ENCODE assay signal across 18 cellular contexts in the genomic region with DNA sequence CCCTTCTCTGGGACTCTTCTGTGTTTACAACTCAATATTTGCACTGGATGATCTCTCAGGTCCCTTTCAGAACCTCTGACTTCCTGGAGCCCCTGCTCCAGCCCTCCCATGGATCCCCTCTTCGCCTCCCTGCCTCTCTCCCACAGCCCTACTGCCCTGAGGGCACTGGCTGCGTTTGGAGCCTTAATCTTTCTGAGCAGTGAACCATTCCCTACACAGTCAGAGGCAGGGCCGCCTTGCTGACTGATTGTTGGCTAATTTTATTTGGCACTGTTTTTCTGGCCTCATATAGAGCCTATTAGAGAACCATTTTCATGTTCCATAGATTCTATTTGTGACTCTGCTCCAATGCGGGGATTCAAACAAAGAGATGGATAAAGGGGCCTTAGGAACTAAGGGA.
DNase-seq lines count a peak whose midpoint lies in the region; ATAC-seq and TF ChIP-seq lines count a peak whose summit lies in the region.
"Had no signal": no experiment of that assay in that cellular context is flagged by ENCODE, and none has a peak within 500 bp of the region (broad histone marks: within the 10 kb centered on the region; RNA-seq: fewer than 3 reads in every experiment).

No MANE protein-coding gene starts in this region.

- intact Hi-C loops in upper lobe of right lung (cut with DNase I): no loop called here

- TF ChIP-seq CTCF in H9 (conservative IDR thresholded peaks at IDR 0.05) (no peak), upper lobe of right lung (IDR thresholded peaks at IDR 0.05) (no peak)

- H3K4me1 ChIP-seq in H9 (ENCODE audit: insufficient read depth, low read length): peaks cover 11% of the 10 kb centered on the region; the same call in 1 of the 2 replicates
- no peaks in the 10 kb centered on the region for H3K4me1 ChIP-seq in upper lobe of right lung

- no peak overlapping the region for H2BK5ac ChIP-seq in H9 (ENCODE audit: insufficient read length, low read length)

- no peak overlapping the region for H2BK15ac ChIP-seq in H9 (ENCODE audit: low read depth, low read length)

- no peak overlapping the region for H3K9ac ChIP-seq in H9 (ENCODE audit: extremely low read depth, insufficient read length, low read length)

- H3K27me3 ChIP-seq in H9 (ENCODE audit: insufficient read depth, low read length): no peaks in the 10 kb centered on the region
- H3K27me3 ChIP-seq in upper lobe of right lung: peaks cover 15% of the 10 kb centered on the region

- H3K27ac Mint-ChIP-seq in H9: peak overlapping the region in 2 of 3 experiments; percentile 29 to 83; a peak in 1 of 7 replicates
- H3K27ac Mint-ChIP-seq: CD14-positive monocyte had no signal

- H3K4me2 ChIP-seq in H9 (ENCODE audit: insufficient read depth, insufficient read length, low read length): no peak overlapping the region

- no peaks in the 10 kb centered on the region for H3K79me1 ChIP-seq in H9 (ENCODE audit: insufficient read depth, low read depth, low read length, poor library complexity, severe bottlenecking)

- no peaks in the 10 kb centered on the region for H3K36me3 ChIP-seq in upper lobe of right lung

- H3K36me3 Mint-ChIP-seq in H9 (ENCODE audit: insufficient read depth in 1 of 3, low read depth in 3 of 3): no peaks in the 10 kb centered on the region
- H3K36me3 Mint-ChIP-seq: CD14-positive monocyte had no signal

- ATAC-seq in HG03469 (IDR thresholded peaks at IDR 0.05; ENCODE audit: unreplicated experiment) (no peak), GM18870 (IDR thresholded peaks at IDR 0.05; ENCODE audit: unreplicated experiment) (no peak), upper lobe of right lung (no peak)
- ATAC-seq: HCT116 had no signal

- peaks cover 3% of the 10 kb centered on the region for H3K23me2 ChIP-seq in H9 (ENCODE audit: insufficient read length, low read depth, low read length, poor library complexity, severe bottlenecking)

- H4K91ac ChIP-seq in H9 (ENCODE audit: insufficient read length, low read depth, low read length): no peak overlapping the region

- no peak overlapping the region for H3K23ac ChIP-seq in H9 (ENCODE audit: insufficient read length, low read depth, low read length)

- no peak overlapping the region for H2AK5ac ChIP-seq in H9 (ENCODE audit: insufficient read length, low read length)

- H3K4me3 ChIP-seq in upper lobe of right lung: no peak overlapping the region

- no peaks in the 10 kb centered on the region for H4K20me1 ChIP-seq in H9 (ENCODE audit: control insufficient read depth, insufficient read depth, insufficient read length)

- H4K8ac ChIP-seq in H9 (replicated peaks; ENCODE audit: insufficient read length, low read depth, low read length): no peak overlapping the region

- H3K4me3 Mint-ChIP-seq in H9: no peak overlapping the region
- H3K4me3 Mint-ChIP-seq: CD14-positive monocyte had no signal

- no peaks in the 10 kb centered on the region; the same call in 1 of the 2 replicates for H3K79me2 ChIP-seq in H9 (ENCODE audit: insufficient read depth, low read length)

- H2AFZ ChIP-seq in H9 (ENCODE audit: low read length): no peak overlapping the region

- no peak overlapping the region for H3T11ph ChIP-seq in H9 (ENCODE audit: low read length)

- H3K56ac ChIP-seq in H9 (ENCODE audit: insufficient read length, low read depth, low read length): no peak overlapping the region

- H3K18ac ChIP-seq in H9 (ENCODE audit: insufficient read length, low read depth, low read length): no peak overlapping the region

- no CpG with 5 or more reads among the region's 4 CpGs for WGBS in H9 (ENCODE audit: extremely low coverage, insufficient read length, low lambda C conversion rate)

- H3K14ac ChIP-seq in H9 (ENCODE audit: insufficient read depth, low read length): no peak overlapping the region

- no peaks in the 10 kb centered on the region for H3K27me3 Mint-ChIP-seq in H9 (ENCODE audit: low read depth)

- H2BK20ac ChIP-seq in H9 (ENCODE audit: low read depth, low read length, poor library complexity, severe bottlenecking): no peak overlapping the region

- peaks cover 39 to 53% of the 10 kb centered on the region in 2 experiments for H3K4me1 Mint-ChIP-seq in H9
- H3K4me1 Mint-ChIP-seq: CD14-positive monocyte had no signal

- H3K27ac ChIP-seq in H9 (ENCODE audit: insufficient read length, low read depth, low read length) (no peak overlapping the region), angular gyrus (ENCODE audit: low read depth, low read length) (peak overlapping the region; percentile 22), upper lobe of right lung (no peak overlapping the region)

- no peaks in the 10 kb centered on the region for H3K9me3 ChIP-seq in H9 (ENCODE audit: control insufficient read depth, low read depth, low read length)
- H3K9me3 ChIP-seq in upper lobe of right lung: no peaks in the 10 kb centered on the region

- no peak for DNase-seq in H9
- DNase-seq in kidney tubule cell (ENCODE audit: low spot score): peak; percentile 34
- peak; percentile 59 for DNase-seq in retina
- DNase-seq in upper lobe of right lung: no peak
- DNase-seq: AML-193; Calu3; DMS53; IMR-90; Karpas-422; NCI-H1105; NCI-H187; NK-92 treated with Interleukin-12 subunit alpha and Interleukin-12 subunit beta, amount 100 ng/mL, for 24 hours; SHP77 had no signal

- no peaks in the 10 kb centered on the region for H3K9me3 Mint-ChIP-seq in H9
- H3K9me3 Mint-ChIP-seq: CD14-positive monocyte had no signal

- H4K5ac ChIP-seq in H9 (ENCODE audit: insufficient read length, low read depth, low read length): no peak overlapping the region

- H2BK120ac ChIP-seq in H9 (ENCODE audit: low read depth, low read length, poor library complexity, severe bottlenecking): no peak overlapping the region

- no peak overlapping the region for H2BK12ac ChIP-seq in H9 (ENCODE audit: insufficient read length, low read depth, low read length)

- H3K4ac ChIP-seq in H9 (ENCODE audit: low read depth, low read length): no peak overlapping the region

Comparison
In these comparisons a context has a peak if more than half of its experiments do, and no peak if none do; other contexts are left out.
1. DNase-seq: peak in kidney tubule cell (single experiment) and retina (single experiment); none in H9 (single experiment) and upper lobe of right lung (single experiment).